Comparison of ENCODE assay signal across 9 cellular contexts in genomic region chr6:113903666-113904330, GRCh38. TPM values are rescaled to one million over a fixed set of nuclear protein-coding genes. Genes with fewer than 3 reads are reported as not detected.
DNase-seq lines count a peak whose midpoint lies in the region; ATAC-seq and TF ChIP-seq lines count a peak whose summit lies in the region.
"Had no signal": no experiment of that assay in that cellular context is flagged by ENCODE, and none has a peak within 500 bp of the region (broad histone marks: within the 10 kb centered on the region; RNA-seq: fewer than 3 reads in every experiment).

No MANE protein-coding gene starts in this region.

- H3K9ac ChIP-seq in muscle layer of colon (ENCODE audit: low read length) = peak overlapping the region; percentile 10

- no peak for TF ChIP-seq EP300 in transverse colon (IDR thresholded peaks at IDR 0.05; ENCODE audit: low read depth)

- H3K27ac ChIP-seq in muscle layer of colon (ENCODE audit: low read depth, low read length) (peak overlapping the region; percentile 9), transverse colon (peak overlapping the region in 3 of 4 donors; percentile 18 to 60 (median 32))

- intact Hi-C loops in transverse colon (cut with DNase I; ENCODE audit: low total_unique reads) = no loop called here

- peak; percentile 14 for TF ChIP-seq POLR2A in transverse colon (IDR thresholded peaks at IDR 0.05)

- no peak for TF ChIP-seq CTCF in fibroblast of the aortic adventitia (IDR thresholded peaks at IDR 0.05; ENCODE audit: insufficient read depth, low read length)
- TF ChIP-seq CTCF in transverse colon (IDR thresholded peaks at IDR 0.05) = no peak

- peak; percentile 6 for DNase-seq in DMS53 (lab: John Stamatoyannopoulos, UW)
- no peak for DNase-seq in DMS53 treated with DMSO at 0.1 percent for 48 hours (lab: John Stamatoyannopoulos, UW; ENCODE audit: unreplicated experiment)
- DNase-seq in fibroblast of the aortic adventitia (ENCODE audit: low read depth) = peak; percentile 51
- peak; percentile 26 for DNase-seq in transverse colon
- no peak for DNase-seq in Ammon's horn (ENCODE audit: low spot score)
- no peak for DNase-seq in NCI-H748 treated with DMSO at 0.1 percent for 48 hours (lab: John Stamatoyannopoulos, UW)
- DNase-seq: esophagus squamous epithelium had no signal

- in situ Hi-C loops in transverse colon (cut with MboI; ENCODE audit: low pct_ligation_motif_present in 1 of 4, low pct_unique_long_range_greater_than_20kb in 1 of 4, low sequenced_read_pairs in 3 of 4) = loop anchor here in 3 of 4 donors (10.0 to 25.0 kb wide), 2 partner anchors 1129 to 1716 kb away; no protein-coding TSS in a partner anchor

- no peaks in the 10 kb centered on the region for H3K9me3 ChIP-seq in muscle layer of colon (ENCODE audit: low read length)
- no peaks in the 10 kb centered on the region for H3K9me3 ChIP-seq in transverse colon
- H3K9me3 ChIP-seq: esophagus squamous epithelium had no signal

- H3K4me1 ChIP-seq in muscle layer of colon (ENCODE audit: insufficient read depth, low read length) = peaks cover 16% of the 10 kb centered on the region
- H3K4me1 ChIP-seq in transverse colon = peaks cover 6 to 22% (median 19%) of the 10 kb centered on the region in 4 donors

- H3K4me3 ChIP-seq in fibroblast of the aortic adventitia (ENCODE audit: low read depth, low read length) (no peak overlapping the region), muscle layer of colon (ENCODE audit: low read depth in 1 of 2, low read length in 2 of 2) (peak overlapping the region in 1 of 2 donors; percentile 15), transverse colon (peak overlapping the region in 1 of 4 donors; percentile 7)
- H3K4me3 ChIP-seq: esophagus squamous epithelium had no signal

- WGBS in transverse colon (ENCODE audit: low coverage in 1 of 2), 2 donors = 0 to 35% methylated on average over 1 to 9 of the region's 9 CpGs

- H3K36me3 ChIP-seq in muscle layer of colon (ENCODE audit: insufficient read depth, low read length) (no peaks in the 10 kb centered on the region), transverse colon (no peaks in the 10 kb centered on the region)
- H3K36me3 ChIP-seq: esophagus squamous epithelium had no signal

- ATAC-seq in HG02571 (IDR thresholded peaks at IDR 0.05; ENCODE audit: unreplicated experiment) = no peak

- no peaks in the 10 kb centered on the region for H3K27me3 ChIP-seq in muscle layer of colon (ENCODE audit: control insufficient read depth in 1 of 2, insufficient read depth in 2 of 2, low read length in 2 of 2)
- H3K27me3 ChIP-seq in transverse colon = no peaks in the 10 kb centered on the region
- H3K27me3 ChIP-seq: esophagus squamous epithelium had no signal

RNA-seq across cellular contexts. Expression of gene MARCKS, which starts 46.7 kb away (rescaled TPM):
- total RNA-seq in fibroblast of the aortic adventitia (ENCODE audit: low replicate concordance) (122 and 144 TPM in 2 replicates), transverse colon (100 to 1,000 TPM in 2 of 4 donors, 10 to 100 TPM in 2; 64.2 to 118 (median 90.5) TPM)

Comparison
In these comparisons a context has a peak if more than half of its experiments do, and no peak if none do; other contexts are left out.
1. DNase-seq: peak in DMS53 (single experiment), fibroblast of the aortic adventitia (single experiment) and transverse colon (single experiment); none in DMS53 treated with DMSO at 0.1 percent for 48 hours (single experiment), Ammon's horn (single experiment) and NCI-H748 treated with DMSO at 0.1 percent for 48 hours (single experiment).